Comparison of ENCODE assay signal across 8 cellular contexts in genomic region chr14:88463318-88463717, GRCh38.
A peak's percentile ranks its signal among the peaks of the same experiment; 100 is the strongest.
DNase-seq lines count a peak whose midpoint lies in the region; ATAC-seq and TF ChIP-seq lines count a peak whose summit lies in the region.

No MANE protein-coding gene starts in this region.

- no peak for TF ChIP-seq CTCF in GM13976 (IDR thresholded peaks at IDR 0.05; ENCODE audit: borderline replicate concordance, control extremely low read depth, extremely low read depth, insufficient read depth, missing control alignments)
- peak; percentile 58 for TF ChIP-seq CTCF in fibroblast of villous mesenchyme (IDR thresholded peaks at IDR 0.05; ENCODE audit: insufficient read depth, low read depth, low read length)

- ATAC-seq in GM21737 (IDR thresholded peaks at IDR 0.05; ENCODE audit: unreplicated experiment): no peak
- ATAC-seq in GM19397 (IDR thresholded peaks at IDR 0.05; ENCODE audit: unreplicated experiment): no peak

- DNase-seq in AML-193 (lab: John Stamatoyannopoulos, UW) (peak; percentile 6 to 8), GM13976 (ENCODE audit: low spot score) (peak; percentile 49), NCI-H69 (lab: John Stamatoyannopoulos, UW) (peak; percentile 47), fibroblast of villous mesenchyme (ENCODE audit: low read depth) (peak; percentile 21), NCI-H1048 (lab: John Stamatoyannopoulos, UW) (no peak), COR-L47 (lab: John Stamatoyannopoulos, UW) (no peak)

- in situ Hi-C loops in GM13976 (cut with MboI; ENCODE audit: low sequenced_read_pairs, unreplicated experiment): no loop called here

- H3K4me3 ChIP-seq in fibroblast of villous mesenchyme (ENCODE audit: low read depth, low read length): no peak overlapping the region

Comparison
In these comparisons a context has a peak if more than half of its experiments do, and no peak if none do; other contexts are left out.
1. DNase-seq: peak in AML-193 (2 of 2), GM13976 (single experiment), NCI-H69 (single experiment) and fibroblast of villous mesenchyme (single experiment); none in NCI-H1048 (single experiment) and COR-L47 (single experiment).